1 cellular context compared by ENCODE assay signal in genomic region chr17:79916506-79916905, GRCh38.
TF ChIP-seq lines count a peak whose summit lies in the region.

No MANE protein-coding gene starts in this region.

TF ChIP-seq in GM23338, 12 proteins besides CTCF, POLR2A, EP300 and RAD21 (continued from another document):
- TF ChIP-seq REST (IDR thresholded peaks at IDR 0.05; ENCODE audit: unreplicated experiment) (no peak), POLR2AphosphoS5 (IDR thresholded peaks at IDR 0.05; ENCODE audit: low read depth) (no peak), NANOG (IDR thresholded peaks at IDR 0.05; ENCODE audit: borderline replicate concordance) (no peak), JUNB (IDR thresholded peaks at IDR 0.05; ENCODE audit: unreplicated experiment) (no peak), ZNF462 (CRISPR knock-in tag; IDR thresholded peaks at IDR 0.05) (no peak)
